Comparison of ENCODE assay signal across 26 cellular contexts in genomic region chr3:59081071-59081470, GRCh38.
"Had no signal": no experiment of that assay in that cellular context is flagged by ENCODE, and none has a peak within 500 bp of the region (broad histone marks: within the 10 kb centered on the region; RNA-seq: fewer than 3 reads in every experiment).

No MANE protein-coding gene starts in this region.

- H3K27me3 ChIP-seq: brain microvascular endothelial cell, gastroesophageal sphincter had no signal

- H3K4me1 ChIP-seq: esophagus muscularis mucosa, gastroesophageal sphincter had no signal

- H3K27ac ChIP-seq: brain microvascular endothelial cell, esophagus muscularis mucosa, gastroesophageal sphincter, WERI-Rb-1 had no signal

- H3K4me3 ChIP-seq: esophagus muscularis mucosa, gastroesophageal sphincter had no signal

- H3K36me3 ChIP-seq: brain microvascular endothelial cell, esophagus muscularis mucosa, gastroesophageal sphincter, WERI-Rb-1 had no signal

- H3K36me3 Mint-ChIP-seq: activated naive CD8-positive, alpha-beta T cell had no signal

- H3K4me1 Mint-ChIP-seq: activated B cell treated with CpG ODN at 0.5 μM for 24 hours; activated T-helper 17 cell treated with anti-CD3 and anti-CD28 coated beads, Interleukin-2, amount 50 U/mL, for 72 hours; T-helper 17 cell had no signal

- H3K9me3 Mint-ChIP-seq: activated B cell treated with CpG ODN at 0.5 μM for 24 hours; activated CD8-positive, alpha-beta T cell treated with anti-CD3 and anti-CD28 coated beads for 36 hours; activated T-cell treated with anti-CD3 and anti-CD28 coated beads, Interleukin-2, amount 50 U/mL, for 4 hours; activated T-helper 17 cell treated with anti-CD3 and anti-CD28 coated beads, Interleukin-2, amount 50 U/mL, for 72 hours; T-helper 2 cell treated with Interferon-gamma antibody and Interleukin-4, amounts not matched to agents 5 μg/mL and 100 μg/mL, for 36 hours had no signal

- H3K9me3 ChIP-seq: esophagus muscularis mucosa, gastroesophageal sphincter had no signal

- DNase-seq: activated B cell treated with CpG ODN at 0.5 μM for 24 hours; activated CD4-positive, alpha-beta T cell treated with anti-CD3 and anti-CD28 coated beads for 48 hours; activated CD4-positive, alpha-beta T cell treated with anti-CD3 and anti-CD28 coated beads, Interleukin-2, amount 50 U/mL, for 1 hour; activated CD4-positive, alpha-beta T cell treated with anti-CD3 and anti-CD28 coated beads, Interleukin-2, amount 50 U/mL, for 48 hours; activated CD8-positive, alpha-beta memory T cell treated with anti-CD3 and anti-CD28 coated beads for 24 hours; activated CD8-positive, alpha-beta T cell treated with anti-CD3 and anti-CD28 coated beads for 36 hours; activated effector memory CD4-positive, alpha-beta T cell treated with Interleukin-2 at 50 U/mL for 16 hours; activated gamma-delta T cell treated with Interleukin-2 at 50 U/mL for 16 hours; activated naive CD4-positive, alpha-beta T cell treated with anti-CD3 and anti-CD28 coated beads, Interleukin-2, amount 50 U/mL, for 16 hours; activated naive CD4-positive, alpha-beta T cell treated with Interleukin-2 at 50 U/mL for 16 hours; activated T-cell treated with anti-CD3 and anti-CD28 coated beads, Interleukin-2, amount 50 U/mL, for 4 hours; amniotic stem cell; anterior cingulate cortex; brain microvascular endothelial cell; caudate nucleus; effector CD8-positive, alpha-beta T cell; foreskin melanocyte; T-helper 1 cell; T-helper 17 cell; T1000; WERI-Rb-1 had no signal

- H3K4me3 Mint-ChIP-seq: activated B cell treated with CpG ODN at 0.5 μM for 24 hours; activated CD8-positive, alpha-beta T cell treated with anti-CD3 and anti-CD28 coated beads for 36 hours; activated naive CD8-positive, alpha-beta T cell; activated T-cell treated with anti-CD3 and anti-CD28 coated beads, Interleukin-2, amount 50 U/mL, for 4 hours; activated T-helper 17 cell treated with anti-CD3 and anti-CD28 coated beads, Interleukin-2, amount 50 U/mL, for 72 hours; T-helper 17 cell; T-helper 2 cell treated with Interferon-gamma antibody and Interleukin-4, amounts not matched to agents 5 μg/mL and 100 μg/mL, for 36 hours had no signal

- H3K27ac Mint-ChIP-seq: activated B cell treated with CpG ODN at 0.5 μM for 24 hours; activated CD8-positive, alpha-beta T cell treated with anti-CD3 and anti-CD28 coated beads for 36 hours; activated naive CD8-positive, alpha-beta T cell; activated T-helper 17 cell treated with anti-CD3 and anti-CD28 coated beads, Interleukin-2, amount 50 U/mL, for 72 hours; T-helper 17 cell; T-helper 2 cell treated with Interferon-gamma antibody and Interleukin-4, amounts not matched to agents 5 μg/mL and 100 μg/mL, for 36 hours had no signal
